Comparison of ENCODE assay signal across 8 cellular contexts in genomic region chr14:60349663-60350365, GRCh38.
DNase-seq lines count a peak whose midpoint lies in the region; ATAC-seq and TF ChIP-seq lines count a peak whose summit lies in the region.

No MANE protein-coding gene starts in this region.

- H3K4me2 ChIP-seq in parathyroid adenoma (ENCODE audit: low read length) = peak overlapping the region; percentile 45

- TF ChIP-seq POLR2A in gastroesophageal sphincter (IDR thresholded peaks at IDR 0.05) = no peak

- ATAC-seq in gastroesophageal sphincter (no peak), GM19035 (IDR thresholded peaks at IDR 0.05; ENCODE audit: unreplicated experiment) (no peak)

- H3K36me3 ChIP-seq in gastroesophageal sphincter (no peaks in the 10 kb centered on the region), parathyroid adenoma (ENCODE audit: control insufficient read depth, insufficient read depth, low read length) (no peaks in the 10 kb centered on the region)

- no peaks in the 10 kb centered on the region for H3K27me3 ChIP-seq in gastroesophageal sphincter
- H3K27me3 ChIP-seq in parathyroid adenoma (ENCODE audit: control insufficient read depth, insufficient read depth, low read length) = no peaks in the 10 kb centered on the region

- H3K79me2 ChIP-seq in parathyroid adenoma = no peaks in the 10 kb centered on the region

- H3K9me3 ChIP-seq in gastroesophageal sphincter (no peaks in the 10 kb centered on the region), parathyroid adenoma (ENCODE audit: control insufficient read depth, low read length) (no peaks in the 10 kb centered on the region)

- H3K4me1 ChIP-seq in gastroesophageal sphincter (peaks cover 0 to 9% (median 3%) of the 10 kb centered on the region in 3 donors), parathyroid adenoma (peaks cover 4% of the 10 kb centered on the region)

- 33 to 43% methylated on average over 3 to 8 of the region's 8 CpGs for WGBS in gastroesophageal sphincter (ENCODE audit: low coverage in 1 of 2), 2 donors

- H3K4me3 ChIP-seq in gastroesophageal sphincter = no peak overlapping the region
- H3K4me3 ChIP-seq in parathyroid adenoma (ENCODE audit: low read depth, low read length) = peak overlapping the region; percentile 3

- no peak overlapping the region for H3K9ac ChIP-seq in parathyroid adenoma

- DNase-seq in activated gamma-delta T cell treated with Interleukin-2 at 50 U/mL for 16 hours = peak; percentile 11
- no peak for DNase-seq in activated gamma-delta T cell (lab: John Stamatoyannopoulos, UW)
- peak; percentile 34 for DNase-seq in H4 (ENCODE audit: low spot score)
- peak; percentile 57 for DNase-seq in NCI-H146 (lab: John Stamatoyannopoulos, UW)
- DNase-seq in UCSD-AML1 (lab: John Stamatoyannopoulos, UW; ENCODE audit: unreplicated experiment) = peak; percentile 12

- TF ChIP-seq EP300 in gastroesophageal sphincter (IDR thresholded peaks at IDR 0.05) = no peak

- H2AFZ ChIP-seq in parathyroid adenoma = peak overlapping the region; percentile 68

- H3K27ac ChIP-seq in gastroesophageal sphincter = no peak overlapping the region
- no peak overlapping the region for H3K27ac ChIP-seq in parathyroid adenoma

- TF ChIP-seq CTCF in gastroesophageal sphincter (IDR thresholded peaks at IDR 0.05) (peak; percentile 57 to 73 (median 64)), parathyroid adenoma (IDR thresholded peaks at IDR 0.05) (peak; percentile 82)
